1 cellular context compared by ENCODE assay signal in genomic region chr22:17910561-17911311, GRCh38.
TF ChIP-seq lines count a peak whose summit lies in the region.

No MANE protein-coding gene starts in this region.

TF ChIP-seq in HEK293, 187 proteins besides CTCF, POLR2A, EP300 and RAD21 (continued from another document):
- no peak for TF ChIP-seq PRDM2 (tag by site-specific recombination; IDR thresholded peaks at IDR 0.05; ENCODE audit: borderline replicate concordance)
- TF ChIP-seq ZNF623 (tag by site-specific recombination; IDR thresholded peaks at IDR 0.05) = no peak
- TF ChIP-seq, protein P1, sequence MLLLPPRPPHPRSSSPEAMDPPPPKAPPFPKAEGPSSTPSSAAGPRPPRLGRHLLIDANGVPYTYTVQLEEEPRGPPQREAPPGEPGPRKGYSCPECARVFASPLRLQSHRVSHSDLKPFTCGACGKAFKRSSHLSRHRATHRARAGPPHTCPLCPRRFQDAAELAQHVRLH (tag by site-specific recombination; IDR thresholded peaks at IDR 0.05) = no peak
- TF ChIP-seq, protein P2, sequence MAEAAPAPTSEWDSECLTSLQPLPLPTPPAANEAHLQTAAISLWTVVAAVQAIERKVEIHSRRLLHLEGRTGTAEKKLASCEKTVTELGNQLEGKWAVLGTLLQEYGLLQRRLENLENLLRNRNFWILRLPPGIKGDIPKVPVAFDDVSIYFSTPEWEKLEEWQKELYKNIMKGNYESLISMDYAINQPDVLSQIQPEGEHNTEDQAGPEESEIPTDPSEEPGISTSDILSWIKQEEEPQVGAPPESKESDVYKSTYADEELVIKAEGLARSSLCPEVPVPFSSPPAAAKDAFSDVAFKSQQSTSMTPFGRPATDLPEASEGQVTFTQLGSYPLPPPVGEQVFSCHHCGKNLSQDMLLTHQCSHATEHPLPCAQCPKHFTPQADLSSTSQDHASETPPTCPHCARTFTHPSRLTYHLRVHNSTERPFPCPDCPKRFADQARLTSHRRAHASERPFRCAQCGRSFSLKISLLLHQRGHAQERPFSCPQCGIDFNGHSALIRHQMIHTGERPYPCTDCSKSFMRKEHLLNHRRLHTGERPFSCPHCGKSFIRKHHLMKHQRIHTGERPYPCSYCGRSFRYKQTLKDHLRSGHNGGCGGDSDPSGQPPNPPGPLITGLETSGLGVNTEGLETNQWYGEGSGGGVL (tag by site-specific recombination; IDR thresholded peaks at IDR 0.05) = 0 out of 2 replicates have a peak, but pooled peaks have one; percentile 16
- TF ChIP-seq PRDM1 (tag by site-specific recombination; IDR thresholded peaks at IDR 0.05) = peak; percentile 29; the same call in 1 of the 2 replicates
- TF ChIP-seq ZEB2 (tag by site-specific recombination; IDR thresholded peaks at IDR 0.05) = no peak
- no peak for TF ChIP-seq ZNF621 (tag by site-specific recombination; IDR thresholded peaks at IDR 0.05)
- TF ChIP-seq, protein P3, sequence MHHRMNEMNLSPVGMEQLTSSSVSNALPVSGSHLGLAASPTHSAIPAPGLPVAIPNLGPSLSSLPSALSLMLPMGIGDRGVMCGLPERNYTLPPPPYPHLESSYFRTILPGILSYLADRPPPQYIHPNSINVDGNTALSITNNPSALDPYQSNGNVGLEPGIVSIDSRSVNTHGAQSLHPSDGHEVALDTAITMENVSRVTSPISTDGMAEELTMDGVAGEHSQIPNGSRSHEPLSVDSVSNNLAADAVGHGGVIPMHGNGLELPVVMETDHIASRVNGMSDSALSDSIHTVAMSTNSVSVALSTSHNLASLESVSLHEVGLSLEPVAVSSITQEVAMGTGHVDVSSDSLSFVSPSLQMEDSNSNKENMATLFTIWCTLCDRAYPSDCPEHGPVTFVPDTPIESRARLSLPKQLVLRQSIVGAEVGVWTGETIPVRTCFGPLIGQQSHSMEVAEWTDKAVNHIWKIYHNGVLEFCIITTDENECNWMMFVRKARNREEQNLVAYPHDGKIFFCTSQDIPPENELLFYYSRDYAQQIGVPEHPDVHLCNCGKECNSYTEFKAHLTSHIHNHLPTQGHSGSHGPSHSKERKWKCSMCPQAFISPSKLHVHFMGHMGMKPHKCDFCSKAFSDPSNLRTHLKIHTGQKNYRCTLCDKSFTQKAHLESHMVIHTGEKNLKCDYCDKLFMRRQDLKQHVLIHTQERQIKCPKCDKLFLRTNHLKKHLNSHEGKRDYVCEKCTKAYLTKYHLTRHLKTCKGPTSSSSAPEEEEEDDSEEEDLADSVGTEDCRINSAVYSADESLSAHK (tag by site-specific recombination; IDR thresholded peaks at IDR 0.05) = no peak
- TF ChIP-seq ZNF362 (tag by site-specific recombination; IDR thresholded peaks at IDR 0.05) = no peak
- no peak for TF ChIP-seq SETDB1 (IDR thresholded peaks at IDR 0.05; ENCODE audit: insufficient read length, low read length)
- TF ChIP-seq SCRT2 (tag by site-specific recombination; IDR thresholded peaks at IDR 0.05) = no peak
- TF ChIP-seq ZNF654 (tag by site-specific recombination; IDR thresholded peaks at IDR 0.05; ENCODE audit: low read depth) = peak; percentile 65
- no peak for TF ChIP-seq KLF1 (tag by site-specific recombination; IDR thresholded peaks at IDR 0.05)
- no peak for TF ChIP-seq ZNF169 (tag by site-specific recombination; IDR thresholded peaks at IDR 0.05)
- no peak for TF ChIP-seq ZNF157 (tag by site-specific recombination; IDR thresholded peaks at IDR 0.05)
- no peak for TF ChIP-seq ZNF184 (tag by site-specific recombination; IDR thresholded peaks at IDR 0.05)
- no peak for TF ChIP-seq ZNF610 (tag by site-specific recombination; IDR thresholded peaks at IDR 0.05; ENCODE audit: borderline replicate concordance)
- peak; percentile 34 for TF ChIP-seq SP2 (tag by site-specific recombination; IDR thresholded peaks at IDR 0.05)
- peak; percentile 69 for TF ChIP-seq ZNF341 (tag by site-specific recombination; IDR thresholded peaks at IDR 0.05; ENCODE audit: low read depth)
- TF ChIP-seq, protein P4, sequence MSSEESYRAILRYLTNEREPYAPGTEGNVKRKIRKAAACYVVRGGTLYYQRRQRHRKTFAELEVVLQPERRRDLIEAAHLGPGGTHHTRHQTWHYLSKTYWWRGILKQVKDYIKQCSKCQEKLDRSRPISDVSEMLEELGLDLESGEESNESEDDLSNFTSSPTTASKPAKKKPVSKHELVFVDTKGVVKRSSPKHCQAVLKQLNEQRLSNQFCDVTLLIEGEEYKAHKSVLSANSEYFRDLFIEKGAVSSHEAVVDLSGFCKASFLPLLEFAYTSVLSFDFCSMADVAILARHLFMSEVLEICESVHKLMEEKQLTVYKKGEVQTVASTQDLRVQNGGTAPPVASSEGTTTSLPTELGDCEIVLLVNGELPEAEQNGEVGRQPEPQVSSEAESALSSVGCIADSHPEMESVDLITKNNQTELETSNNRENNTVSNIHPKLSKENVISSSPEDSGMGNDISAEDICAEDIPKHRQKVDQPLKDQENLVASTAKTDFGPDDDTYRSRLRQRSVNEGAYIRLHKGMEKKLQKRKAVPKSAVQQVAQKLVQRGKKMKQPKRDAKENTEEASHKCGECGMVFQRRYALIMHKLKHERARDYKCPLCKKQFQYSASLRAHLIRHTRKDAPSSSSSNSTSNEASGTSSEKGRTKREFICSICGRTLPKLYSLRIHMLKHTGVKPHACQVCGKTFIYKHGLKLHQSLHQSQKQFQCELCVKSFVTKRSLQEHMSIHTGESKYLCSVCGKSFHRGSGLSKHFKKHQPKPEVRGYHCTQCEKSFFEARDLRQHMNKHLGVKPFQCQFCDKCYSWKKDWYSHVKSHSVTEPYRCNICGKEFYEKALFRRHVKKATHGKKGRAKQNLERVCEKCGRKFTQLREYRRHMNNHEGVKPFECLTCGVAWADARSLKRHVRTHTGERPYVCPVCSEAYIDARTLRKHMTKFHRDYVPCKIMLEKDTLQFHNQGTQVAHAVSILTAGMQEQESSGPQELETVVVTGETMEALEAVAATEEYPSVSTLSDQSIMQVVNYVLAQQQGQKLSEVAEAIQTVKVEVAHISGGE (tag by site-specific recombination; conservative IDR thresholded peaks at IDR 0.05; ENCODE audit: low read depth) = no peak
TF ChIP-seq in HEK293: peak in this region for 9.
